1 cellular context compared by ENCODE assay signal in genomic region chr5:51382759-51383493, GRCh38.
TF ChIP-seq lines count a peak whose summit lies in the region.

Gene ISL1, plus strand, starts transcription at chr5:51383448. Its CDS starts 224 bp downstream, at chr5:51383672.

TF ChIP-seq in HEK293, 187 proteins besides CTCF, POLR2A, EP300 and RAD21 (continued from another document):
- TF ChIP-seq ZBTB49 (tag by site-specific recombination; IDR thresholded peaks at IDR 0.05; ENCODE audit: low read depth) (no peak), ZNF549 (tag by site-specific recombination; IDR thresholded peaks at IDR 0.05) (no peak), YY1 (tag by site-specific recombination; IDR thresholded peaks at IDR 0.05) (peak; percentile 42; the same call in 1 of the 2 replicates), HIC1 (tag by site-specific recombination; IDR thresholded peaks at IDR 0.05) (0 out of 2 replicates have a peak, but pooled peaks have one; percentile 22), ZNF600 (tag by site-specific recombination; IDR thresholded peaks at IDR 0.05) (peak; percentile 69; the same call in 1 of the 2 replicates), ZNF837 (tag by site-specific recombination; IDR thresholded peaks at IDR 0.05) (no peak), OSR2 (tag by site-specific recombination; IDR thresholded peaks at IDR 0.05) (no peak), REPIN1 (tag by site-specific recombination; IDR thresholded peaks at IDR 0.05; ENCODE audit: low read depth) (no peak), PBX3 (CRISPR knock-in tag; IDR thresholded peaks at IDR 0.05) (no peak), PRDM6 (tag by site-specific recombination; IDR thresholded peaks at IDR 0.05) (no peak), HOXA7 (CRISPR knock-in tag; IDR thresholded peaks at IDR 0.05; ENCODE audit: borderline replicate concordance) (no peak), ZSCAN23 (tag by site-specific recombination; IDR thresholded peaks at IDR 0.05) (no peak), ZNF426 (tag by site-specific recombination; IDR thresholded peaks at IDR 0.05) (no peak), ZBTB1 (tag by site-specific recombination; IDR thresholded peaks at IDR 0.05) (no peak), ZNF473 (tag by site-specific recombination; IDR thresholded peaks at IDR 0.05) (no peak), ZNF514 (tag by site-specific recombination; IDR thresholded peaks at IDR 0.05) (no peak), ZSCAN30 (tag by site-specific recombination; IDR thresholded peaks at IDR 0.05) (no peak), ZNF404 (tag by site-specific recombination; IDR thresholded peaks at IDR 0.05) (no peak), ZNF488 (tag by site-specific recombination; IDR thresholded peaks at IDR 0.05) (no peak), ZNF501 (tag by site-specific recombination; IDR thresholded peaks at IDR 0.05) (no peak), ZNF785 (tag by site-specific recombination; IDR thresholded peaks at IDR 0.05) (no peak), ZNF133 (tag by site-specific recombination; IDR thresholded peaks at IDR 0.05) (no peak), ZNF239 (tag by site-specific recombination; IDR thresholded peaks at IDR 0.05) (no peak), ZNF518A (tag by site-specific recombination; conservative IDR thresholded peaks at IDR 0.05; ENCODE audit: low read depth) (peak; percentile 30; the same call in 1 of the 2 replicates), SP3 (tag by site-specific recombination; IDR thresholded peaks at IDR 0.05) (no peak)
